In the genomic region with DNA sequence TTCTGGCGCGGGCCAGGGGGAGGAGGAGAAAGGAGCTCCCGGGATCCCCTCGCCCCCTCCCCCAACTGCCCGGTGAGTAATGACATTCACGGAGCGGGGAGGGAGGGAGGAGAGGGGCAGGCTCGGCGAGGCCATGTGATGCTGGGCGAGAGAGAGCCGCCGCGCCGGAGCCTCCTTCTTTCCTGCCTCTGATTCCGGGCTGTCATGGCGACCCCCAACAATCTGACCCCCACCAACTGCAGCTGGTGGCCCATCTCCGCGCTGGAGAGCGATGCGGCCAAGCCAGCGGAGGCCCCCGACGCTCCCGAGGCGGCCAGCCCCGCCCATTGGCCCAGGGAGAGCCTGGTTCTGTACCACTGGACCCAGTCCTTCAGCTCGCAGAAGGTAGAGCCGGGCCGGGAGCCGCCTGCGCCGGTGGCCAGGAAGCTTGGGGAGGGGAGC, we compare ENCODE assay signal across 10 cellular contexts. TPM values are rescaled to one million over a fixed set of nuclear protein-coding genes. Genes with fewer than 3 reads are reported as not detected.
A peak's percentile ranks its signal among the peaks of the same experiment; 100 is the strongest.
DNase-seq lines count a peak whose midpoint lies in the region; ATAC-seq and TF ChIP-seq lines count a peak whose summit lies in the region.
"Had no signal": no experiment of that assay in that cellular context is flagged by ENCODE, and none has a peak within 500 bp of the region (broad histone marks: within the 10 kb centered on the region; RNA-seq: fewer than 3 reads in every experiment).

A gene (plus strand): TSS at position 178 of the 441 bp plus-strand sequence. CDS start 27 bp downstream, at position 205.

- in situ Hi-C loops in G401 (cut with HindIII; ENCODE audit: low sequenced_read_pairs): no loop called here

- peak within 1 kb of the TSS; percentile 92 for H3K4me3 Mint-ChIP-seq in glutamatergic neuron (ENCODE audit: unreplicated experiment)
- H3K4me3 Mint-ChIP-seq: dendritic cell treated with granulocyte-macrophage colony-stimulating factor and Interleukin-4, amounts not matched to agents 40 ng/mL and 50 ng/mL, for 4 days had no signal

- ATAC-seq in HG03025 (IDR thresholded peaks at IDR 0.05; ENCODE audit: low FRiP score, unreplicated experiment): no peak

- H2AFZ ChIP-seq in parathyroid adenoma: peak within 1 kb of the TSS; percentile 91

- peak; percentile 73 for DNase-seq in G401 (ENCODE audit: low spot score)
- DNase-seq in NCI-H526 (lab: John Stamatoyannopoulos, UW): peak; percentile 3 to 85
- peak; percentile 90 for DNase-seq in glutamatergic neuron
- no peak for DNase-seq in SW480 (ENCODE audit: low spot score)
- DNase-seq in GM10248 (ENCODE audit: extremely low spot score): no peak
- DNase-seq in NCI-H774 (lab: John Stamatoyannopoulos, UW): no peak
- DNase-seq: activated CD4-positive, CD25-positive, alpha-beta regulatory T cell treated with anti-CD3 and anti-CD28 coated beads, Interleukin-2, amount 50 U/mL, for 72 hours had no signal

- H3K79me2 ChIP-seq in parathyroid adenoma: peaks cover 18% of the 10 kb centered on the region

- H3K9ac ChIP-seq in parathyroid adenoma: peak within 1 kb of the TSS; percentile 55

- H3K4me2 ChIP-seq in parathyroid adenoma (ENCODE audit: low read length): peak within 1 kb of the TSS; percentile 38

- no peaks in the 10 kb centered on the region for H3K9me3 Mint-ChIP-seq in glutamatergic neuron (ENCODE audit: unreplicated experiment)
- H3K9me3 Mint-ChIP-seq: dendritic cell treated with granulocyte-macrophage colony-stimulating factor and Interleukin-4, amounts not matched to agents 40 ng/mL and 50 ng/mL, for 4 days had no signal

- peaks cover 1% of the 10 kb centered on the region for H3K27me3 Mint-ChIP-seq in glutamatergic neuron (ENCODE audit: unreplicated experiment)

- H3K27me3 ChIP-seq in parathyroid adenoma (ENCODE audit: control insufficient read depth, insufficient read depth, low read length): no peaks in the 10 kb centered on the region

- CTCF ChIA-PET in GM10248 (lab: Yijun Ruan, JAX): interaction anchor here (1.3 to 3.7 kb wide), 3 partner anchors 16 to 32 kb away, joined by 3 to 16 read pairs (median 4); no protein-coding TSS in a partner anchor

- H3K4me3 ChIP-seq in parathyroid adenoma (ENCODE audit: low read depth, low read length): no peak within 1 kb of the TSS

- peaks cover 2% of the 10 kb centered on the region for H3K4me1 Mint-ChIP-seq in glutamatergic neuron (ENCODE audit: low read depth, unreplicated experiment)

- peak within 1 kb of the TSS; percentile 86 for H3K27ac Mint-ChIP-seq in glutamatergic neuron (ENCODE audit: unreplicated experiment)
- H3K27ac Mint-ChIP-seq: dendritic cell treated with granulocyte-macrophage colony-stimulating factor and Interleukin-4, amounts not matched to agents 40 ng/mL and 50 ng/mL, for 4 days had no signal

- peak within 1 kb of the TSS; percentile 75 for H3K27ac ChIP-seq in parathyroid adenoma

- peaks cover under 1% of the 10 kb centered on the region for H3K36me3 Mint-ChIP-seq in glutamatergic neuron (ENCODE audit: unreplicated experiment)

- H3K9me3 ChIP-seq in parathyroid adenoma (ENCODE audit: control insufficient read depth, low read length): no peaks in the 10 kb centered on the region

- POLR2A ChIA-PET in GM10248 (lab: Yijun Ruan, JAX): no interaction called here

- H3K4me1 ChIP-seq in parathyroid adenoma: peaks cover 12% of the 10 kb centered on the region

- no peak for TF ChIP-seq CTCF in glutamatergic neuron (IDR thresholded peaks at IDR 0.05; ENCODE audit: partially characterized antibody, unreplicated experiment)
- TF ChIP-seq CTCF in parathyroid adenoma (IDR thresholded peaks at IDR 0.05): no peak
- no peak for TF ChIP-seq CTCF in GM10248 (IDR thresholded peaks at IDR 0.05; ENCODE audit: control extremely low read depth, extremely low read depth, low read depth, missing control alignments)

- no peaks in the 10 kb centered on the region for H3K36me3 ChIP-seq in parathyroid adenoma (ENCODE audit: control insufficient read depth, insufficient read depth, low read length)

RNA-seq across cellular contexts. Expression of the gene that starts here (rescaled TPM):
- not detected in 2 replicates for total RNA-seq in G401 (2014; rRNA removed; shearing (Covaris generic))
- 111 TPM for total RNA-seq in glutamatergic neuron (ENCODE audit: unreplicated experiment)

Comparison
In these comparisons a context has a peak if more than half of its experiments do, and no peak if none do; other contexts are left out.
1. RNA of the gene that starts here (total RNA-seq): 111 TPM in glutamatergic neuron (single experiment); not detected in G401; every median in the first group is over 100 times any median in the second.
2. Peak in DNase-seq in G401; RNA of the gene not detected or under 1 TPM.
3. DNase-seq: peak in NCI-H526 (2 of 2) and glutamatergic neuron (single experiment); none in SW480 (single experiment), GM10248 (single experiment) and NCI-H774 (single experiment).